9 cellular contexts compared by ENCODE assay signal in the genomic region with DNA sequence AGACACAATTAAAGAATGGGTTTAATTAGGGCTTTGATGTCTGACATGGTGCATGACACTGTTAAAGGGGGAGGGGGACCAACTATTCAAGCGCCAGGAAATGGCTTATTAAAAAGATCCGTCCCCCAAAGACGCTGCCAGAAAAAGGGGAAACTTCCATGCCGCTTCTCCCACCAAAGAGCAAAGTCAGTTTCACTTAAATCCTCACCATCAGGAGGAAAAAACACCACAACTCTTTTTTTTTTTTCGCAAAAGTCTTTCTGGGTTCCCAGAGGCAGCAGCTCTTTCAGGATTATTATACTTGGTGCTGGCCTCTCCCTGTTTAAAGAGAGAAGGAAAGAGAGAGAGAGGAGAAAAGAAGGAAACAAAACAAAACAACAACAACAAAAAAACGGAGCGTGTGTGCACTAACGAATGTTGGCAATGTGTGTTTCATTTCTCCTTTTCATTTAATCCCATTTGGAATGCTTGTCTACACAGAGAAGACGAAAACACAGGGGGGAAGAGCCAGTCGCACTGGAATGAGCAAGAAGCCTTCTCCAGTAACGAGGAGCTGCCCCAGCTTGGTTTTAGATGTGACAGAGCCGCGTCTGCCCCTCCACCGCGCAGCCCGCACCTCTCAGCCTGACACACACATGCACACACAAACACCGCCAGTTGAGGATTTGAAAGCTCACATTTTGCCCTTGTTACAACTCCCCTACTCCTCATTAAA. TPM values are rescaled to one million over a fixed set of nuclear protein-coding genes. Genes with fewer than 3 reads are reported as not detected.
DNase-seq lines count a peak whose midpoint lies in the region; ATAC-seq and TF ChIP-seq lines count a peak whose summit lies in the region.
"Had no signal": no experiment of that assay in that cellular context is flagged by ENCODE, and none has a peak within 500 bp of the region (broad histone marks: within the 10 kb centered on the region; RNA-seq: fewer than 3 reads in every experiment).

No MANE protein-coding gene starts in this region.

- no peak for TF ChIP-seq CTCF in WI38 (IDR thresholded peaks at IDR 0.05; ENCODE audit: low read depth, low read length)
- TF ChIP-seq CTCF in fibroblast of the aortic adventitia (IDR thresholded peaks at IDR 0.05; ENCODE audit: insufficient read depth, low read length), result no peak

- no peaks in the 10 kb centered on the region for H3K36me3 Mint-ChIP-seq in activated CD8-positive, alpha-beta memory T cell treated with anti-CD3 and anti-CD28 coated beads, Interleukin-2, amount 10 ng/mL, durations not matched to agents 7 days and 5 days
- H3K36me3 Mint-ChIP-seq in stimulated activated naive CD8-positive, alpha-beta T cell treated with anti-CD3 and anti-CD28 coated beads, Interleukin-15, Interleukin-2, amounts not matched to agents 100 ng/mL and 50 ng/mL, for 24 hours (ENCODE audit: low read depth), result no peaks in the 10 kb centered on the region

- CTCF ChIA-PET in activated CD8-positive, alpha-beta memory T cell treated with anti-CD3 and anti-CD28 coated beads, Interleukin-2, amount 10 ng/mL, durations not matched to agents 7 days and 5 days (lab: Charles Lee), result no interaction called here

- peaks cover 9% of the 10 kb centered on the region for H3K4me1 Mint-ChIP-seq in activated CD8-positive, alpha-beta memory T cell treated with anti-CD3 and anti-CD28 coated beads, Interleukin-2, amount 10 ng/mL, durations not matched to agents 7 days and 5 days
- peaks cover 29% of the 10 kb centered on the region for H3K4me1 Mint-ChIP-seq in stimulated activated naive CD8-positive, alpha-beta T cell treated with anti-CD3 and anti-CD28 coated beads, Interleukin-15, Interleukin-2, amounts not matched to agents 100 ng/mL and 50 ng/mL, for 24 hours (ENCODE audit: low read depth)

- no peaks in the 10 kb centered on the region for H3K9me3 Mint-ChIP-seq in activated CD8-positive, alpha-beta memory T cell treated with anti-CD3 and anti-CD28 coated beads, Interleukin-2, amount 10 ng/mL, durations not matched to agents 7 days and 5 days (ENCODE audit: low read depth)
- H3K9me3 Mint-ChIP-seq in stimulated activated naive CD8-positive, alpha-beta T cell treated with anti-CD3 and anti-CD28 coated beads, Interleukin-15, Interleukin-2, amounts not matched to agents 100 ng/mL and 50 ng/mL, for 24 hours, result no peaks in the 10 kb centered on the region

- ATAC-seq in activated CD8-positive, alpha-beta memory T cell treated with anti-CD3 and anti-CD28 coated beads, Interleukin-2, amount 10 ng/mL, durations not matched to agents 7 days and 5 days, result no peak

- H3K27me3 Mint-ChIP-seq in activated CD8-positive, alpha-beta memory T cell treated with anti-CD3 and anti-CD28 coated beads, Interleukin-2, amount 10 ng/mL, durations not matched to agents 7 days and 5 days, result peaks cover 18% of the 10 kb centered on the region
- H3K27me3 Mint-ChIP-seq in stimulated activated naive CD8-positive, alpha-beta T cell treated with anti-CD3 and anti-CD28 coated beads, Interleukin-15, Interleukin-2, amounts not matched to agents 100 ng/mL and 50 ng/mL, for 24 hours, result peaks cover 12% of the 10 kb centered on the region

- DNase-seq in activated CD8-positive, alpha-beta memory T cell treated with anti-CD3 and anti-CD28 coated beads, Interleukin-2, amount 10 ng/mL, durations not matched to agents 7 days and 5 days, result no peak
- no peak for DNase-seq in activated CD8-positive, alpha-beta memory T cell treated with anti-CD3 and anti-CD28 coated beads, Interleukin-2, amount 50 U/mL, for 4 hours
- DNase-seq in fibroblast of the aortic adventitia (ENCODE audit: low read depth) (peak; percentile 23), NCI-H1436 (lab: John Stamatoyannopoulos, UW) (no peak), NCI-H1105 treated with DMSO at 0.1 percent for 48 hours (lab: John Stamatoyannopoulos, UW) (no peak), LoVo (ENCODE audit: low spot score) (no peak)
- DNase-seq: NCI-H524 treated with DMSO at 0.1 percent for 48 hours had no signal

- peak overlapping the region; percentile 44 for H3K4me3 Mint-ChIP-seq in activated CD8-positive, alpha-beta memory T cell treated with anti-CD3 and anti-CD28 coated beads, Interleukin-2, amount 10 ng/mL, durations not matched to agents 7 days and 5 days
- H3K4me3 Mint-ChIP-seq in stimulated activated naive CD8-positive, alpha-beta T cell treated with anti-CD3 and anti-CD28 coated beads, Interleukin-15, Interleukin-2, amounts not matched to agents 100 ng/mL and 50 ng/mL, for 24 hours, result peak overlapping the region; percentile 70

- H3K27ac Mint-ChIP-seq in activated CD8-positive, alpha-beta memory T cell treated with anti-CD3 and anti-CD28 coated beads, Interleukin-2, amount 10 ng/mL, durations not matched to agents 7 days and 5 days, result no peak overlapping the region
- peak overlapping the region; percentile 63 for H3K27ac Mint-ChIP-seq in stimulated activated naive CD8-positive, alpha-beta T cell treated with anti-CD3 and anti-CD28 coated beads, Interleukin-15, Interleukin-2, amounts not matched to agents 100 ng/mL and 50 ng/mL, for 24 hours

- H3K4me3 ChIP-seq in WI38 (ENCODE audit: low read depth, low read length) (peak overlapping the region; percentile 46), fibroblast of the aortic adventitia (ENCODE audit: low read depth, low read length) (peak overlapping the region; percentile 31)

RNA-seq across cellular contexts. Expression of gene AXIN2, which starts 32.6 kb away (rescaled TPM):
- under 1 TPM; 0.61 to 0.75 TPM for total RNA-seq in activated CD8-positive, alpha-beta memory T cell treated with anti-CD3 and anti-CD28 coated beads, Interleukin-2, amount 10 ng/mL, durations not matched to agents 7 days and 5 days
- total RNA-seq in fibroblast of the aortic adventitia (ENCODE audit: low replicate concordance), result 8.0 and 11.1 TPM in 2 replicates
